ENCODE assay signal across 12 cellular contexts in the genomic region with DNA sequence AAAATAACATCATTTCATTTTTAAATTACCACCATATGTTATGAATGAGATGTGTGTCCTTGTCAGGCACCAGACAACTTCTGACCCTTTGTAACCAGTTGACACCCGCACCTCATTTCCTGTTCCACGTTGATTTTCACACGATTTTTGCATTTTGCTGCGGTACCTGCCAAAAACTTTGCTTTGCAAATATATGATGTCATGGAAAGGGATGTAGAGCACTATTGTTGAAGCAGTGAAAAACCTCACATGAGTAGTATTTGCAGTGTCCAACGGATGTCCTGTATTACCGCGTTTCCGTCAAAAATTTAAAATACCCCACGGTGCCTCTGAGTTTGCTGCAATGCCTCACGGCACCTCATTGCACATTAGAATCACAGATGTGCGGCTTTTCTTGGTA.
DNase-seq lines count a peak whose midpoint lies in the region; ATAC-seq and TF ChIP-seq lines count a peak whose summit lies in the region.
"Had no signal": no experiment of that assay in that cellular context is flagged by ENCODE, and none has a peak within 500 bp of the region (broad histone marks: within the 10 kb centered on the region; RNA-seq: fewer than 3 reads in every experiment).

No MANE protein-coding gene starts in this region.

- no peaks in the 10 kb centered on the region for H3K27me3 Mint-ChIP-seq in CD4-positive, alpha-beta T cell

- H3K9me3 ChIP-seq in CD4-positive, alpha-beta T cell (ENCODE audit: control insufficient read depth, low read length): no peaks in the 10 kb centered on the region

- no peaks in the 10 kb centered on the region for H3K4me1 Mint-ChIP-seq in CD4-positive, alpha-beta T cell (ENCODE audit: low read depth)

- ATAC-seq in GM19035 (IDR thresholded peaks at IDR 0.05; ENCODE audit: unreplicated experiment) (peak; percentile 93), HG02623 (IDR thresholded peaks at IDR 0.05; ENCODE audit: unreplicated experiment) (peak; percentile 92), HG03565 (IDR thresholded peaks at IDR 0.05; ENCODE audit: unreplicated experiment) (peak; percentile 80)
- ATAC-seq in CD4-positive, alpha-beta T cell (ENCODE audit: poor library complexity): no peak

- no peak overlapping the region for H3K27ac Mint-ChIP-seq in CD4-positive, alpha-beta T cell

- peak overlapping the region; percentile 76 for H3K27ac ChIP-seq in rectal smooth muscle tissue (ENCODE audit: low read depth, low read length)
- H3K27ac ChIP-seq in CD4-positive, alpha-beta T cell (ENCODE audit: low read depth, low read length): no peak overlapping the region

- no peak overlapping the region for H3K4me3 ChIP-seq in rectal smooth muscle tissue (ENCODE audit: low read length)

- H3K27me3 ChIP-seq in rectal smooth muscle tissue (ENCODE audit: control insufficient read depth, insufficient read depth, low read length): no peaks in the 10 kb centered on the region
- no peaks in the 10 kb centered on the region for H3K27me3 ChIP-seq in CD4-positive, alpha-beta T cell (ENCODE audit: control insufficient read depth, insufficient read depth, low read length)

- no peak for DNase-seq in CD4-positive, alpha-beta T cell
- DNase-seq in SHP77 treated with DMSO at 0.1 percent for 48 hours (lab: John Stamatoyannopoulos, UW) (no peak), medulla oblongata (ENCODE audit: extremely low spot score) (no peak)
- DNase-seq: activated T-cell treated with anti-CD3 and anti-CD28 coated beads, Interleukin-2, amount 50 U/mL, for 1 hour; cerebellar nuclear complex; DND-41; H9; T-helper 9 cell had no signal

- peaks cover 6% of the 10 kb centered on the region for H3K4me1 ChIP-seq in rectal smooth muscle tissue (ENCODE audit: control insufficient read depth, insufficient read depth, low read length)

- H3K9ac ChIP-seq in rectal smooth muscle tissue (ENCODE audit: low read length): no peak overlapping the region

- H3K36me3 Mint-ChIP-seq in CD4-positive, alpha-beta T cell (ENCODE audit: low read depth): peaks cover 6% of the 10 kb centered on the region

- no peaks in the 10 kb centered on the region for H3K36me3 ChIP-seq in rectal smooth muscle tissue (ENCODE audit: control insufficient read depth, insufficient read depth, low read length)

- POLR2A ChIA-PET in CD4-positive, alpha-beta T cell (lab: Charles Lee): no interaction called here

- no peak for TF ChIP-seq CTCF in CD4-positive, alpha-beta T cell (IDR thresholded peaks at IDR 0.05)

- CTCF ChIA-PET in CD4-positive, alpha-beta T cell (lab: Charles Lee): no interaction called here

- no peaks in the 10 kb centered on the region for H3K9me3 Mint-ChIP-seq in CD4-positive, alpha-beta T cell
- H3K9me3 Mint-ChIP-seq: H9 had no signal

- no peak overlapping the region for H3K4me3 Mint-ChIP-seq in CD4-positive, alpha-beta T cell
- H3K4me3 Mint-ChIP-seq: H9 had no signal

- intact Hi-C loops in CD4-positive, alpha-beta T cell (cut with DNase I, micrococcal nuclease): no loop called here
